In the genomic region with DNA sequence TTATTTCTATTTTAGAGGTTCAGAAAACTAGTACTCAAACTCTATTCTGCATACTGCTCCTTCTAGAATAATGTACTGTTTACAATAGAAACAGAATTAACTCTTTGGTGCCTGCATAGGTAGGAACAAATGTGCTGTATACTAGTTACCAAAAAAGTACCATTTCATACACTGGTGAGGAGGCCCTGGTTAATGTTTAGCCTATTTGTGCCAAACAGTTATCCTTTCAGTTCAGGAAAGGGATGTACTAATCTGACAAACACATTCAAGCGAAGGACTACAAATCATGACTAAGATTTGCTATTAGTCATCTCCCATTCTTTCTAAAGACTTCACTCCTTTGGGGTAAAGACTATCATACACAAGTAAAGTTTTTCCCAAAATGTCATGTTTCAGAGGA, we compare ENCODE assay signal across 16 cellular contexts. TPM values are rescaled to one million over a fixed set of nuclear protein-coding genes. Genes with fewer than 3 reads are reported as not detected.
DNase-seq lines count a peak whose midpoint lies in the region; ATAC-seq and TF ChIP-seq lines count a peak whose summit lies in the region.
"Had no signal": no experiment of that assay in that cellular context is flagged by ENCODE, and none has a peak within 500 bp of the region (broad histone marks: within the 10 kb centered on the region; RNA-seq: fewer than 3 reads in every experiment).

No MANE protein-coding gene starts in this region.

- no peak overlapping the region for H3K4me3 Mint-ChIP-seq in type B pancreatic cell
- no peak overlapping the region for H3K4me3 Mint-ChIP-seq in chondrocyte (ENCODE audit: unreplicated experiment)

- H3K27ac Mint-ChIP-seq in type B pancreatic cell (no peak overlapping the region), chondrocyte (ENCODE audit: unreplicated experiment) (no peak overlapping the region)

- H3K4me3 ChIP-seq in AG10803 (ENCODE audit: low read length): no peak overlapping the region
- H3K4me3 ChIP-seq: lung, ovary had no signal

- TF ChIP-seq CTCF in AG10803 (conservative IDR thresholded peaks at IDR 0.05; ENCODE audit: low read length): no peak
- TF ChIP-seq CTCF in type B pancreatic cell (conservative IDR thresholded peaks at IDR 0.05): no peak
- TF ChIP-seq CTCF in chondrocyte (IDR thresholded peaks at IDR 0.05): no peak

- peak; percentile 58 for ATAC-seq in GM21447 (IDR thresholded peaks at IDR 0.05; ENCODE audit: unreplicated experiment)

- no peaks in the 10 kb centered on the region for H3K27me3 Mint-ChIP-seq in type B pancreatic cell
- no peaks in the 10 kb centered on the region for H3K27me3 Mint-ChIP-seq in chondrocyte (ENCODE audit: low read depth)

- DNase-seq in AG10803 (ENCODE audit: low read depth) (peak; percentile 22), amniotic epithelial cell (ENCODE audit: low read depth) (peak; percentile 73), hepatic stellate cell (ENCODE audit: low spot score) (peak; percentile 34), type B pancreatic cell (ENCODE audit: extremely low spot score, unreplicated experiment) (no peak), chondrocyte (ENCODE audit: low spot score) (no peak)
- DNase-seq in stimulated activated naive CD4-positive, alpha-beta T cell treated with Interleukin-2 at 50 U/mL for 16 hours (lab: John Stamatoyannopoulos, UW): no peak
- DNase-seq in stimulated activated CD4-positive, alpha-beta T cell treated with anti-CD3 and anti-CD28 coated beads, Interleukin-1b, Interleukin-23, amount 100 ng/mL, for 48 hours: no peak
- DNase-seq: activated gamma-delta T cell; C1 segment of cervical spinal cord; head of caudate nucleus; NCI-H1417 treated with DMSO at 0.1 percent for 48 hours; ovary; stimulated activated CD4-positive, alpha-beta T cell treated with anti-CD3 and anti-CD28 coated beads, Interleukin-4, amount 100 ng/mL, for 1 hour; SW 1271 had no signal

- H3K36me3 Mint-ChIP-seq in type B pancreatic cell: peaks cover 15% of the 10 kb centered on the region
- no peaks in the 10 kb centered on the region for H3K36me3 Mint-ChIP-seq in chondrocyte (ENCODE audit: low read depth)

- H3K9me3 Mint-ChIP-seq in type B pancreatic cell (no peaks in the 10 kb centered on the region), chondrocyte (ENCODE audit: low read depth) (peaks cover 4% of the 10 kb centered on the region)

- H3K4me1 Mint-ChIP-seq in type B pancreatic cell (ENCODE audit: unreplicated experiment) (peaks cover 20% of the 10 kb centered on the region), chondrocyte (ENCODE audit: low read depth) (peaks cover 22% of the 10 kb centered on the region)

RNA-seq across cellular contexts. Expression of a gene that starts 47.4 kb away (rescaled TPM):
- 46.1 and 62.6 TPM in 2 replicates for total RNA-seq in type B pancreatic cell (ENCODE audit: low replicate concordance)
- 25.6 to 32.2 TPM (median 31.6 TPM) in 3 replicates for total RNA-seq in chondrocyte

Comparison
In these comparisons a context has a peak if more than half of its experiments do, and no peak if none do; other contexts are left out.
1. DNase-seq: peak in AG10803 (single experiment), amniotic epithelial cell (single experiment) and hepatic stellate cell (single experiment); none in type B pancreatic cell (single experiment), stimulated activated naive CD4-positive, alpha-beta T cell treated with Interleukin-2 at 50 U/mL for 16 hours (single experiment), stimulated activated CD4-positive, alpha-beta T cell treated with anti-CD3 and anti-CD28 coated beads, Interleukin-1b, Interleukin-23, amount 100 ng/mL, for 48 hours (single experiment) and chondrocyte (single experiment).